1 cellular context compared by ENCODE assay signal in the genomic region with DNA sequence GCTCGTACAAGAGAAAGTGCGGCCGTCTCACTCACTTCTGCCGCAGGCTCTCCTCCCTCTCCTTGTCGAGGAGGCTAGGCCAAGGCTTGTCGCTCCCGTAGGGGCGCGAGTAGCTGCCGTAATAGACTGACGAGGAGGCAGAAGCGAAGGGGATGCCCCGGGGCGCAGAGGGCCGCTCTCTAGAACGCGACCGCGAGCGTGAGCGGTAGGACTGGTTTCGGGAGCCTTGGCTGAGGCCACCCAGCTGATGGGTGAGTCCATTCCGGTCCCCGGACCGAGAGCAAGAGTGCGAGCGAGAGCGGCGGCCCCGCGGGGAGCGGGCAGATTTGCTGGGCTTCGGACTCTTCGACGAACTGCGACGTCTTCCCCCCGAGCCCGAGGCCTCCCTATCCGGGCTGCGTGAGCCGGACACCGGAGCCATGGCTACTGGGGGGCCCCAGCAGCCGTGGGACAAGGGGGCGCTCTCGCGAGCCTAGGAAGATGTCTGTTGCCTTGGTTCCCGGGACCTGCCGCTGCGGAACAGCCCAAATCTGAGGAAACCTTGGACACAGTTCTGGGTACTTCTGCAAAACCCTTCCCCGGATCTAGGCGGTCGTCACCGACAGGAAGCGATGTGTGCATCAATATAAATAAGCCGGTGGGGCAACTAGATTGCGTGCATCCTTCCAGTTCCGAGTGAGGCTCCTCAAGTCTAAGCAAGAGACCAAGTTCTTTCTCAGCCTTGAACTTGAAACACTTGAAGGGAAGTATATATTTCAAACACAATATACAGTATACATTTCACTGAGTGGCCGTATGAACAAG.
TF ChIP-seq lines count a peak whose summit lies in the region.

TSS of gene NKAP (minus strand) at position 567 of the 804 bp plus-strand sequence. CDS start at position 421, 146 bp downstream.

TF ChIP-seq in HepG2, 621 proteins besides CTCF, POLR2A, EP300 and RAD21 (continued from another document and continues in another):
- TF ChIP-seq, protein P1, sequence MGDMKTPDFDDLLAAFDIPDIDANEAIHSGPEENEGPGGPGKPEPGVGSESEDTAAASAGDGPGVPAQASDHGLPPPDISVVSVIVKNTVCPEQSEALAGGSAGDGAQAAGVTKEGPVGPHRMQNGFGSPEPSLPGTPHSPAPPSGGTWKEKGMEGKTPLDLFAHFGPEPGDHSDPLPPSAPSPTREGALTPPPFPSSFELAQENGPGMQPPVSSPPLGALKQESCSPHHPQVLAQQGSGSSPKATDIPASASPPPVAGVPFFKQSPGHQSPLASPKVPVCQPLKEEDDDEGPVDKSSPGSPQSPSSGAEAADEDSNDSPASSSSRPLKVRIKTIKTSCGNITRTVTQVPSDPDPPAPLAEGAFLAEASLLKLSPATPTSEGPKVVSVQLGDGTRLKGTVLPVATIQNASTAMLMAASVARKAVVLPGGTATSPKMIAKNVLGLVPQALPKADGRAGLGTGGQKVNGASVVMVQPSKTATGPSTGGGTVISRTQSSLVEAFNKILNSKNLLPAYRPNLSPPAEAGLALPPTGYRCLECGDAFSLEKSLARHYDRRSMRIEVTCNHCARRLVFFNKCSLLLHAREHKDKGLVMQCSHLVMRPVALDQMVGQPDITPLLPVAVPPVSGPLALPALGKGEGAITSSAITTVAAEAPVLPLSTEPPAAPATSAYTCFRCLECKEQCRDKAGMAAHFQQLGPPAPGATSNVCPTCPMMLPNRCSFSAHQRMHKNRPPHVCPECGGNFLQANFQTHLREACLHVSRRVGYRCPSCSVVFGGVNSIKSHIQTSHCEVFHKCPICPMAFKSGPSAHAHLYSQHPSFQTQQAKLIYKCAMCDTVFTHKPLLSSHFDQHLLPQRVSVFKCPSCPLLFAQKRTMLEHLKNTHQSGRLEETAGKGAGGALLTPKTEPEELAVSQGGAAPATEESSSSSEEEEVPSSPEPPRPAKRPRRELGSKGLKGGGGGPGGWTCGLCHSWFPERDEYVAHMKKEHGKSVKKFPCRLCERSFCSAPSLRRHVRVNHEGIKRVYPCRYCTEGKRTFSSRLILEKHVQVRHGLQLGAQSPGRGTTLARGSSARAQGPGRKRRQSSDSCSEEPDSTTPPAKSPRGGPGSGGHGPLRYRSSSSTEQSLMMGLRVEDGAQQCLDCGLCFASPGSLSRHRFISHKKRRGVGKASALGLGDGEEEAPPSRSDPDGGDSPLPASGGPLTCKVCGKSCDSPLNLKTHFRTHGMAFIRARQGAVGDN (CRISPR knock-in tag; IDR thresholded peaks at IDR 0.05), result peak; percentile 80
- no peak for TF ChIP-seq NR2F6 (IDR thresholded peaks at IDR 0.05)
- no peak for TF ChIP-seq NR2F6 (CRISPR knock-in tag; IDR thresholded peaks at IDR 0.05)
- no peak for TF ChIP-seq MAF1 (CRISPR knock-in tag; IDR thresholded peaks at IDR 0.05; ENCODE audit: borderline replicate concordance)
- TF ChIP-seq ELF4 (CRISPR knock-in tag; IDR thresholded peaks at IDR 0.05; ENCODE audit: borderline replicate concordance), result no peak
- TF ChIP-seq BORCS8-MEF2B (CRISPR knock-in tag; IDR thresholded peaks at IDR 0.05), result no peak
- TF ChIP-seq SKI (IDR thresholded peaks at IDR 0.05; ENCODE audit: partially characterized antibody), result no peak
- TF ChIP-seq, protein P2, sequence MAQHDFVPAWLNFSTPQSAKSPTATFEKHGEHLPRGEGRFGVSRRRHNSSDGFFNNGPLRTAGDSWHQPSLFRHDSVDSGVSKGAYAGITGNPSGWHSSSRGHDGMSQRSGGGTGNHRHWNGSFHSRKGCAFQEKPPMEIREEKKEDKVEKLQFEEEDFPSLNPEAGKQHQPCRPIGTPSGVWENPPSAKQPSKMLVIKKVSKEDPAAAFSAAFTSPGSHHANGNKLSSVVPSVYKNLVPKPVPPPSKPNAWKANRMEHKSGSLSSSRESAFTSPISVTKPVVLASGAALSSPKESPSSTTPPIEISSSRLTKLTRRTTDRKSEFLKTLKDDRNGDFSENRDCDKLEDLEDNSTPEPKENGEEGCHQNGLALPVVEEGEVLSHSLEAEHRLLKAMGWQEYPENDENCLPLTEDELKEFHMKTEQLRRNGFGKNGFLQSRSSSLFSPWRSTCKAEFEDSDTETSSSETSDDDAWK (CRISPR knock-in tag; IDR thresholded peaks at IDR 0.05), result no peak
- no peak for TF ChIP-seq REXO4 (CRISPR knock-in tag; IDR thresholded peaks at IDR 0.05; ENCODE audit: borderline replicate concordance)
- TF ChIP-seq HNRNPK (IDR thresholded peaks at IDR 0.05; ENCODE audit: low read depth, low read length, poor library complexity, severe bottlenecking), result no peak
- no peak for TF ChIP-seq ZNF607 (CRISPR knock-in tag; IDR thresholded peaks at IDR 0.05; ENCODE audit: borderline replicate concordance)
- TF ChIP-seq ATF6 (CRISPR knock-in tag; conservative IDR thresholded peaks at IDR 0.05), result no peak
- TF ChIP-seq ZNF30 (CRISPR knock-in tag; IDR thresholded peaks at IDR 0.05), result no peak
- TF ChIP-seq NCOR1 (IDR thresholded peaks at IDR 0.05; ENCODE audit: borderline replicate concordance, low read length), result peak; percentile 68; the same call in 1 of the 2 replicates
- TF ChIP-seq ZNF83 (CRISPR knock-in tag; IDR thresholded peaks at IDR 0.05; ENCODE audit: borderline replicate concordance), result no peak
- TF ChIP-seq, protein P3, sequence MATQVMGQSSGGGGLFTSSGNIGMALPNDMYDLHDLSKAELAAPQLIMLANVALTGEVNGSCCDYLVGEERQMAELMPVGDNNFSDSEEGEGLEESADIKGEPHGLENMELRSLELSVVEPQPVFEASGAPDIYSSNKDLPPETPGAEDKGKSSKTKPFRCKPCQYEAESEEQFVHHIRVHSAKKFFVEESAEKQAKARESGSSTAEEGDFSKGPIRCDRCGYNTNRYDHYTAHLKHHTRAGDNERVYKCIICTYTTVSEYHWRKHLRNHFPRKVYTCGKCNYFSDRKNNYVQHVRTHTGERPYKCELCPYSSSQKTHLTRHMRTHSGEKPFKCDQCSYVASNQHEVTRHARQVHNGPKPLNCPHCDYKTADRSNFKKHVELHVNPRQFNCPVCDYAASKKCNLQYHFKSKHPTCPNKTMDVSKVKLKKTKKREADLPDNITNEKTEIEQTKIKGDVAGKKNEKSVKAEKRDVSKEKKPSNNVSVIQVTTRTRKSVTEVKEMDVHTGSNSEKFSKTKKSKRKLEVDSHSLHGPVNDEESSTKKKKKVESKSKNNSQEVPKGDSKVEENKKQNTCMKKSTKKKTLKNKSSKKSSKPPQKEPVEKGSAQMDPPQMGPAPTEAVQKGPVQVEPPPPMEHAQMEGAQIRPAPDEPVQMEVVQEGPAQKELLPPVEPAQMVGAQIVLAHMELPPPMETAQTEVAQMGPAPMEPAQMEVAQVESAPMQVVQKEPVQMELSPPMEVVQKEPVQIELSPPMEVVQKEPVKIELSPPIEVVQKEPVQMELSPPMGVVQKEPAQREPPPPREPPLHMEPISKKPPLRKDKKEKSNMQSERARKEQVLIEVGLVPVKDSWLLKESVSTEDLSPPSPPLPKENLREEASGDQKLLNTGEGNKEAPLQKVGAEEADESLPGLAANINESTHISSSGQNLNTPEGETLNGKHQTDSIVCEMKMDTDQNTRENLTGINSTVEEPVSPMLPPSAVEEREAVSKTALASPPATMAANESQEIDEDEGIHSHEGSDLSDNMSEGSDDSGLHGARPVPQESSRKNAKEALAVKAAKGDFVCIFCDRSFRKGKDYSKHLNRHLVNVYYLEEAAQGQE (IDR thresholded peaks at IDR 0.05; ENCODE audit: borderline replicate concordance in 1 of 2, low read depth in 1 of 2, low read length in 2 of 2), result 0 out of 4 replicates have a peak, but pooled peaks of 1 of the 2 experiments have one; percentile 36
- TF ChIP-seq, protein P4, sequence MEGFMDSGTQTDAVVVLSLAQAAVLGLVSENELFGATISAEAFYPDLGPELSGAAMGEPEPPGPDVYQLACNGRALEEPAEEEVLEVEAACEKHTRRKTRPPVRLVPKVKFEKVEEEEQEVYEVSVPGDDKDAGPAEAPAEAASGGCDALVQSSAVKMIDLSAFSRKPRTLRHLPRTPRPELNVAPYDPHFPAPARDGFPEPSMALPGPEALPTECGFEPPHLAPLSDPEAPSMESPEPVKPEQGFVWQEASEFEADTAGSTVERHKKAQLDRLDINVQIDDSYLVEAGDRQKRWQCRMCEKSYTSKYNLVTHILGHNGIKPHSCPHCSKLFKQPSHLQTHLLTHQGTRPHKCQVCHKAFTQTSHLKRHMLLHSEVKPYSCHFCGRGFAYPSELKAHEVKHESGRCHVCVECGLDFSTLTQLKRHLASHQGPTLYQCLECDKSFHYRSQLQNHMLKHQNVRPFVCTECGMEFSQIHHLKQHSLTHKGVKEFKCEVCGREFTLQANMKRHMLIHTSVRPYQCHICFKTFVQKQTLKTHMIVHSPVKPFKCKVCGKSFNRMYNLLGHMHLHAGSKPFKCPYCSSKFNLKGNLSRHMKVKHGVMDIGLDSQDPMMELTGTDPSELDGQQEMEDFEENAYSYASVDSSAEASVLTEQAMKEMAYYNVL (CRISPR knock-in tag; IDR thresholded peaks at IDR 0.05; ENCODE audit: borderline replicate concordance), result peak; percentile 64; the same call in 1 of the 2 replicates
- TF ChIP-seq ZNF724P (CRISPR knock-in tag; IDR thresholded peaks at IDR 0.05; ENCODE audit: borderline replicate concordance), result no peak
- no peak for TF ChIP-seq SETDB1 (CRISPR knock-in tag; IDR thresholded peaks at IDR 0.05; ENCODE audit: borderline replicate concordance)
- TF ChIP-seq THAP11 (CRISPR knock-in tag; IDR thresholded peaks at IDR 0.05), result peak; percentile 92
- TF ChIP-seq HHEX (CRISPR knock-in tag; IDR thresholded peaks at IDR 0.05), result no peak
- TF ChIP-seq, protein P5, sequence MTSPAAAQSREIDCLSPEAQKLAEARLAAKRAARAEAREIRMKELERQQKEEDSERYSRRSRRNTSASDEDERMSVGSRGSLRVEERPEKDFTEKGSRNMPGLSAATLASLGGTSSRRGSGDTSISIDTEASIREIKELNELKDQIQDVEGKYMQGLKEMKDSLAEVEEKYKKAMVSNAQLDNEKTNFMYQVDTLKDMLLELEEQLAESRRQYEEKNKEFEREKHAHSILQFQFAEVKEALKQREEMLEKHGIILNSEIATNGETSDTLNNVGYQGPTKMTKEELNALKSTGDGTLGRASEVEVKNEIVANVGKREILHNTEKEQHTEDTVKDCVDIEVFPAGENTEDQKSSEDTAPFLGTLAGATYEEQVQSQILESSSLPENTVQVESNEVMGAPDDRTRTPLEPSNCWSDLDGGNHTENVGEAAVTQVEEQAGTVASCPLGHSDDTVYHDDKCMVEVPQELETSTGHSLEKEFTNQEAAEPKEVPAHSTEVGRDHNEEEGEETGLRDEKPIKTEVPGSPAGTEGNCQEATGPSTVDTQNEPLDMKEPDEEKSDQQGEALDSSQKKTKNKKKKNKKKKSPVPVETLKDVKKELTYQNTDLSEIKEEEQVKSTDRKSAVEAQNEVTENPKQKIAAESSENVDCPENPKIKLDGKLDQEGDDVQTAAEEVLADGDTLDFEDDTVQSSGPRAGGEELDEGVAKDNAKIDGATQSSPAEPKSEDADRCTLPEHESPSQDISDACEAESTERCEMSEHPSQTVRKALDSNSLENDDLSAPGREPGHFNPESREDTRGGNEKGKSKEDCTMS (CRISPR knock-in tag; conservative IDR thresholded peaks at IDR 0.05), result no peak
- TF ChIP-seq, protein P6, sequence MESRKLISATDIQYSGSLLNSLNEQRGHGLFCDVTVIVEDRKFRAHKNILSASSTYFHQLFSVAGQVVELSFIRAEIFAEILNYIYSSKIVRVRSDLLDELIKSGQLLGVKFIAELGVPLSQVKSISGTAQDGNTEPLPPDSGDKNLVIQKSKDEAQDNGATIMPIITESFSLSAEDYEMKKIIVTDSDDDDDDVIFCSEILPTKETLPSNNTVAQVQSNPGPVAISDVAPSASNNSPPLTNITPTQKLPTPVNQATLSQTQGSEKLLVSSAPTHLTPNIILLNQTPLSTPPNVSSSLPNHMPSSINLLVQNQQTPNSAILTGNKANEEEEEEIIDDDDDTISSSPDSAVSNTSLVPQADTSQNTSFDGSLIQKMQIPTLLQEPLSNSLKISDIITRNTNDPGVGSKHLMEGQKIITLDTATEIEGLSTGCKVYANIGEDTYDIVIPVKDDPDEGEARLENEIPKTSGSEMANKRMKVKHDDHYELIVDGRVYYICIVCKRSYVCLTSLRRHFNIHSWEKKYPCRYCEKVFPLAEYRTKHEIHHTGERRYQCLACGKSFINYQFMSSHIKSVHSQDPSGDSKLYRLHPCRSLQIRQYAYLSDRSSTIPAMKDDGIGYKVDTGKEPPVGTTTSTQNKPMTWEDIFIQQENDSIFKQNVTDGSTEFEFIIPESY (CRISPR knock-in tag; IDR thresholded peaks at IDR 0.05), result no peak
- TF ChIP-seq ZNF225 (CRISPR knock-in tag; IDR thresholded peaks at IDR 0.05), result no peak
- no peak for TF ChIP-seq ZNF33B (CRISPR knock-in tag; IDR thresholded peaks at IDR 0.05)
- TF ChIP-seq ZNF44 (CRISPR knock-in tag; IDR thresholded peaks at IDR 0.05), result no peak
- TF ChIP-seq ZNF24 (IDR thresholded peaks at IDR 0.05), result no peak
- TF ChIP-seq, protein P7, sequence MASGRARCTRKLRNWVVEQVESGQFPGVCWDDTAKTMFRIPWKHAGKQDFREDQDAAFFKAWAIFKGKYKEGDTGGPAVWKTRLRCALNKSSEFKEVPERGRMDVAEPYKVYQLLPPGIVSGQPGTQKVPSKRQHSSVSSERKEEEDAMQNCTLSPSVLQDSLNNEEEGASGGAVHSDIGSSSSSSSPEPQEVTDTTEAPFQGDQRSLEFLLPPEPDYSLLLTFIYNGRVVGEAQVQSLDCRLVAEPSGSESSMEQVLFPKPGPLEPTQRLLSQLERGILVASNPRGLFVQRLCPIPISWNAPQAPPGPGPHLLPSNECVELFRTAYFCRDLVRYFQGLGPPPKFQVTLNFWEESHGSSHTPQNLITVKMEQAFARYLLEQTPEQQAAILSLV (CRISPR knock-in tag; IDR thresholded peaks at IDR 0.05; ENCODE audit: borderline replicate concordance), result no peak
- no peak for TF ChIP-seq ARHGAP35 (CRISPR knock-in tag; IDR thresholded peaks at IDR 0.05; ENCODE audit: borderline replicate concordance)
- TF ChIP-seq ZMYM4 (CRISPR knock-in tag; IDR thresholded peaks at IDR 0.05), result peak; percentile 69
- TF ChIP-seq PRPF4 (IDR thresholded peaks at IDR 0.05; ENCODE audit: low read depth, low read length, poor library complexity, severe bottlenecking), result no peak
- no peak for TF ChIP-seq HDAC6 (IDR thresholded peaks at IDR 0.05; ENCODE audit: low read depth, low read length)
- peak; percentile 67; the same call in 1 of the 2 replicates for TF ChIP-seq SRF (IDR thresholded peaks at IDR 0.05; ENCODE audit: low read depth, low read length)
- TF ChIP-seq ZNF263 (CRISPR knock-in tag; IDR thresholded peaks at IDR 0.05), result no peak
- 0 out of 2 replicates have a peak, but pooled peaks have one; percentile 60 for TF ChIP-seq CCDC6 (CRISPR knock-in tag; IDR thresholded peaks at IDR 0.05)
- TF ChIP-seq SP1 (IDR thresholded peaks at IDR 0.05), result no peak
- no peak for TF ChIP-seq SP1 (CRISPR knock-in tag; IDR thresholded peaks at IDR 0.05)
- TF ChIP-seq TOPORS (CRISPR knock-in tag; IDR thresholded peaks at IDR 0.05), result no peak
- TF ChIP-seq MAFK (conservative IDR thresholded peaks at IDR 0.05 in 1 of 2, IDR thresholded peaks at IDR 0.05 in 1 of 2; ENCODE audit: low read length in 2 of 2), result no peak
- no peak for TF ChIP-seq ZKSCAN5 (CRISPR knock-in tag; IDR thresholded peaks at IDR 0.05)
